In genomic region chr4:73684097-73684496, GRCh38 we compare ENCODE assay signal across 1 cellular context.
TF ChIP-seq lines count a peak whose summit lies in the region.

No MANE protein-coding gene starts in this region.

TF ChIP-seq in SK-N-SH treated with all-trans-retinoic acid at 6 μM for 48 hours, 23 proteins besides CTCF, POLR2A, EP300 and RAD21 (continued from another document):
- no peak for TF ChIP-seq CREB5 (CRISPR knock-in tag; IDR thresholded peaks at IDR 0.05; ENCODE audit: low read depth)
